8 cellular contexts compared by ENCODE assay signal in the genomic region with DNA sequence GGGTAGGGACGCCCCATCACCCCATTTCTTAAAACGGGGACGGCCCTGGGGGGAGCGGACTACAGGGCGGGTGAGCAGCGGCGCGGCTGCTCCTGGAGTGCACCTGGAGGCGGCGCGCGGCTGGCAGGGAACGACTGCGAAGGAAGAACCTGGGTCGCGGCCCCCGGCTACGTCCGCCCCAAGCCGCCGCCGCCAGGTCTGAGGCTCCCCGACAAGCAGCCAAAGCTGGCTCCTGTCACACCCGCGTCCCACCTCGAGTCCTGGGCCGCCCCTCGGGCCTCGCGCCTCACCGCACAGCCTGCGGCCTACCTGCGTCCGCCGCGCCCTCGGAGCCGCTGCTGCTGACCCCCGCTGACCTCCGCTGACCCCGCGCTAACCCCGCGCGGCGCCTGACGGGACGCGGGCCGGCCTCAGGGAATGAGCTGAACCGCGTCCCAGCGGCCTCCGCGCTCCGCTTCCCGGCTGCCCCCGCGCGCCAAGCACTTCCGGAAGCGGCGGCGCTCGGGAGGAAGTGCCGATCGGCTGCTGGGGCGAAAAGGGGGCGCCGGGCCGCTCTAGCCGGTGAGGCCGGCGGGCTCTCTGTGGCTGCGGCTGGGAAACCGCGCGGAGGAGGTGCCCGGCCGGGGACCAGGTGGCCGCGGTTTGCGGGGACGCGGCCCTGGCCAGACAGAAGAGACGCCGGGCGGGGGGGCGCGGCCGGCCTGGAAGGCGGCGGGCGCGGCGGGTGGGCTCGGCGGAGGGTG. TPM values are rescaled to one million over a fixed set of nuclear protein-coding genes. Genes with fewer than 3 reads are reported as not detected.
A peak's percentile ranks its signal among the peaks of the same experiment; 100 is the strongest.
DNase-seq lines count a peak whose midpoint lies in the region; ATAC-seq, FAIRE-seq and TF ChIP-seq lines count a peak whose summit lies in the region.

A gene with protein sequence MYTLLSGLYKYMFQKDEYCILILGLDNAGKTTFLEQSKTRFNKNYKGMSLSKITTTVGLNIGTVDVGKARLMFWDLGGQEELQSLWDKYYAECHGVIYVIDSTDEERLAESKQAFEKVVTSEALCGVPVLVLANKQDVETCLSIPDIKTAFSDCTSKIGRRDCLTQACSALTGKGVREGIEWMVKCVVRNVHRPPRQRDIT (minus strand): TSS at position 419 of the 743 bp plus-strand sequence. CDS start 885 bp downstream, outside the sequence.
A gene with protein sequence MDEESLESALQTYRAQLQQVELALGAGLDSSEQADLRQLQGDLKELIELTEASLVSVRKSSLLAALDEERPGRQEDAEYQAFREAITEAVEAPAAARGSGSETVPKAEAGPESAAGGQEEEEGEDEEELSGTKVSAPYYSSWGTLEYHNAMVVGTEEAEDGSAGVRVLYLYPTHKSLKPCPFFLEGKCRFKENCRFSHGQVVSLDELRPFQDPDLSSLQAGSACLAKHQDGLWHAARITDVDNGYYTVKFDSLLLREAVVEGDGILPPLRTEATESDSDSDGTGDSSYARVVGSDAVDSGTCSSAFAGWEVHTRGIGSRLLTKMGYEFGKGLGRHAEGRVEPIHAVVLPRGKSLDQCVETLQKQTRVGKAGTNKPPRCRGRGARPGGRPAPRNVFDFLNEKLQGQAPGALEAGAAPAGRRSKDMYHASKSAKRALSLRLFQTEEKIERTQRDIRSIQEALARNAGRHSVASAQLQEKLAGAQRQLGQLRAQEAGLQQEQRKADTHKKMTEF (plus strand): TSS at position 482 of the 743 bp plus-strand sequence. CDS start 542 bp downstream, outside the sequence.

- H3K14ac ChIP-seq in H1 (ENCODE audit: insufficient read length), result no peak within 1 kb of the TSS

- peak in 1 of 2 experiments; percentile 53; a peak in 1 of 3 replicates for TF ChIP-seq POLR2A in H1 (IDR thresholded peaks at IDR 0.05; ENCODE audit: control extremely low read depth in 1 of 2, low read depth in 2 of 2, low read length in 2 of 2)

- POLR2A ChIA-PET in CD4-positive, alpha-beta T cell (lab: Charles Lee), result interaction anchor here (0.6 to 5.0 kb wide), 21 partner anchors 9 to 188 kb away, joined by 3 to 168 read pairs (median 4); a partner anchor contains a TSS
- POLR2A ChIA-PET in H1 (lab: Charles Lee; ENCODE audit: partially characterized antibody), result interaction anchor here (0.6 to 4.7 kb wide), 22 partner anchors 9 to 186 kb away, joined by 3 to 49 read pairs (median 4); a partner anchor contains a TSS

- CTCF ChIA-PET in CD4-positive, alpha-beta T cell (lab: Charles Lee), result interaction anchor here (0.6 to 3.9 kb wide), 14 partner anchors 20 to 331 kb away, joined by 3 to 44 read pairs (median 6); a partner anchor contains a TSS
- CTCF ChIA-PET in H1 (lab: Charles Lee; ENCODE audit: partially characterized antibody), result interaction anchor here (0.6 to 2.4 kb wide), 16 partner anchors 9 to 1466 kb away, joined by 3 to 9 read pairs (median 4); a partner anchor contains a TSS

- no peaks in the 10 kb centered on the region for H3K27me3 ChIP-seq in CD4-positive, alpha-beta T cell (ENCODE audit: control insufficient read depth, insufficient read depth, low read length)
- H3K27me3 ChIP-seq in H1 (replicated peaks in 1 of 4; ENCODE audit: control insufficient read depth in 3 of 4, extremely low read depth in 1 of 4, insufficient read depth in 3 of 4, low read length in 3 of 4), result no peaks in the 10 kb centered on the region

- no peak within 1 kb of the TSS; the same call in 1 of the 2 replicates for H3K18ac ChIP-seq in H1 (ENCODE audit: extremely low read depth, low read length)

- peak within 1 kb of the TSS; percentile 46 to 88 (median 74) for H3K4me3 ChIP-seq in H1 (ENCODE audit: extremely low read depth in 1 of 4, insufficient read depth in 2 of 4, low read depth in 3 of 4, low read length in 4 of 4)

- peaks cover 0 to 52% of the 10 kb centered on the region in 2 experiments; a peak in 3 of 4 replicates for H3K79me2 ChIP-seq in H1 (ENCODE audit: control insufficient read depth in 1 of 2, insufficient read depth in 2 of 2, low read length in 2 of 2)

- no peaks in the 10 kb centered on the region for H3K9me3 ChIP-seq in CD4-positive, alpha-beta T cell (ENCODE audit: control insufficient read depth, low read length)
- H3K9me3 ChIP-seq in H1 (ENCODE audit: insufficient read depth in 2 of 2, low read depth in 1 of 2, low read length in 1 of 2), result no peaks in the 10 kb centered on the region

- intact Hi-C loops in CD4-positive, alpha-beta T cell (cut with DNase I, micrococcal nuclease), result loop anchor here (1.0 to 10.0 kb wide), 15 partner anchors 29 to 355 kb away; a partner anchor contains a TSS

- H4K8ac ChIP-seq in H1 (ENCODE audit: extremely low read depth, insufficient read depth, low read length), result peak within 1 kb of the TSS; percentile 86

- H2AFZ ChIP-seq in H1 (ENCODE audit: low read length), result no peak within 1 kb of the TSS

- 0 out of 4 replicates have a peak, but pooled peaks of 1 of the 2 experiments have one; percentile 0 for TF ChIP-seq RAD21 in H1 (IDR thresholded peaks at IDR 0.05 in 1 of 2, conservative IDR thresholded peaks at IDR 0.05 in 1 of 2; ENCODE audit: low read depth in 2 of 2, low read length in 2 of 2)

- H2BK12ac ChIP-seq in H1 (ENCODE audit: low read depth, low read length), result no peak within 1 kb of the TSS

- TF ChIP-seq EP300 in H1 (IDR thresholded peaks at IDR 0.05; ENCODE audit: borderline replicate concordance in 1 of 2, low read depth in 2 of 2, low read length in 2 of 2), result no peak

- peak within 1 kb of the TSS; percentile 88 for H3K4me3 Mint-ChIP-seq in CD4-positive, alpha-beta T cell
- H3K4me3 Mint-ChIP-seq in memory B cell, result peak within 1 kb of the TSS; percentile 88

- FAIRE-seq in H1 (lab: Jason Lieb, UNC), result no peak

- H2BK20ac ChIP-seq in H1 (ENCODE audit: low read length), result no peak within 1 kb of the TSS

- TF ChIP-seq CTCF in CD4-positive, alpha-beta T cell (IDR thresholded peaks at IDR 0.05), result no peak
- no peak for TF ChIP-seq CTCF in H1 (IDR thresholded peaks at IDR 0.05; ENCODE audit: control extremely low read depth in 1 of 3, insufficient read depth in 1 of 3, low read depth in 1 of 3, low read length in 3 of 3)

- H2BK5ac ChIP-seq in H1 (ENCODE audit: low read depth, low read length), result no peak within 1 kb of the TSS; the same call in 1 of the 2 replicates

- peak; percentile 78 for ATAC-seq in CD4-positive, alpha-beta T cell (ENCODE audit: poor library complexity)
- ATAC-seq in GM19463 (IDR thresholded peaks at IDR 0.05; ENCODE audit: unreplicated experiment) (peak; percentile 77), memory B cell (ENCODE audit: low read depth) (peak; percentile 85)

- peak within 1 kb of the TSS; percentile 59 for H3K56ac ChIP-seq in H1 (replicated peaks; ENCODE audit: insufficient read length, low read depth, low read length)

- peaks cover 7 to 33% (median 12%) of the 10 kb centered on the region in 4 experiments for H3K36me3 ChIP-seq in H1 (ENCODE audit: control insufficient read depth in 2 of 4, insufficient read depth in 4 of 4, low read length in 3 of 4)

- peak within 1 kb of the TSS; percentile 30 for H4K91ac ChIP-seq in H1 (replicated peaks; ENCODE audit: insufficient read length, low read length)

- H3K4me1 Mint-ChIP-seq in CD4-positive, alpha-beta T cell (ENCODE audit: low read depth), result peaks cover 46% of the 10 kb centered on the region
- peaks cover 21% of the 10 kb centered on the region for H3K4me1 Mint-ChIP-seq in memory B cell

- DNase-seq in CD4-positive, alpha-beta T cell, result peak; percentile 71 to 91 (median 84)
- DNase-seq in HT-29 (ENCODE audit: low spot score), result peak; percentile 92
- peak; percentile 94 for DNase-seq in NOMO-1 treated with dmso at 0.1 percent for 144 hours (lab: John Stamatoyannopoulos, UW; ENCODE audit: unreplicated experiment)
- peak; percentile 73 to 75 for DNase-seq in activated CD8-positive, alpha-beta memory T cell treated with anti-CD3 and anti-CD28 coated beads for 4 hours (ENCODE audit: low read depth in 2 of 2)
- DNase-seq in H1 (ENCODE audit: low read depth in 1 of 2, low spot score in 2 of 2), result peak in 1 of 2 experiments; percentile 93
- peak; percentile 77 to 84 for DNase-seq in memory B cell (ENCODE audit: low spot score in 2 of 2)
- DNase-seq in stimulated activated CD8-positive, alpha-beta memory T cell treated with anti-CD3 and anti-CD28 coated beads, Interleukin-12 subunit alpha, Interleukin-12 subunit beta, amount 100 ng/mL, for 24 hours (ENCODE audit: extremely low read depth), result peak; percentile 73

- H3K36me3 Mint-ChIP-seq in CD4-positive, alpha-beta T cell (ENCODE audit: low read depth), result peaks cover 64% of the 10 kb centered on the region
- H3K36me3 Mint-ChIP-seq in memory B cell, result peaks cover 26% of the 10 kb centered on the region

- no peak within 1 kb of the TSS for H2AK5ac ChIP-seq in H1 (ENCODE audit: low read depth, low read length)

- peaks cover 5% of the 10 kb centered on the region; the same call in 1 of the 2 replicates for H3K23me2 ChIP-seq in H1 (ENCODE audit: low read depth, low read length)

- peak within 1 kb of the TSS; percentile 80 to 97 for H3K4me2 ChIP-seq in H1 (ENCODE audit: insufficient read depth in 1 of 2, low read depth in 2 of 2, low read length in 2 of 2)

- H3K27ac ChIP-seq in CD4-positive, alpha-beta T cell (ENCODE audit: low read depth, low read length), result peak within 1 kb of the TSS; percentile 71
- no peak within 1 kb of the TSS for H3K27ac ChIP-seq in H1 (ENCODE audit: low read depth, low read length)

- H3K4ac ChIP-seq in H1 (replicated peaks; ENCODE audit: insufficient read length, low read depth, low read length), result no peak within 1 kb of the TSS

- WGBS in H1 (ENCODE audit: extremely low coverage in 1 of 2, insufficient coverage in 1 of 2, insufficient read length in 1 of 2, insufficient replicate concordance in 2 of 2, low coverage in 1 of 2, low lambda C conversion rate in 2 of 2, missing lambda C conversion rate in 1 of 2), 2 experiments, result 3% methylated on average over 68 of the region's 98 CpGs; no CpG with 5 or more reads in 1 of the 2 experiments

- H4K5ac ChIP-seq in H1 (ENCODE audit: insufficient read length, low read depth, low read length), result peak within 1 kb of the TSS; percentile 93

- H3K27me3 Mint-ChIP-seq in CD4-positive, alpha-beta T cell, result no peaks in the 10 kb centered on the region
- H3K27me3 Mint-ChIP-seq in memory B cell, result no peaks in the 10 kb centered on the region

- no peak within 1 kb of the TSS for H2BK15ac ChIP-seq in H1 (ENCODE audit: low read length)

- H3K9ac ChIP-seq in H1 (replicated peaks in 1 of 4; ENCODE audit: extremely low read depth in 1 of 4, low read depth in 3 of 4, low read length in 3 of 4), result peak within 1 kb of the TSS; percentile 42 to 80 (median 52); a peak in 6 of 7 replicates

- peaks cover 8 to 16% of the 10 kb centered on the region in 2 experiments for H4K20me1 ChIP-seq in H1 (replicated peaks in 1 of 2; ENCODE audit: control insufficient read depth in 1 of 2, insufficient read depth in 2 of 2, low read length in 2 of 2)

- H3K27ac Mint-ChIP-seq in CD4-positive, alpha-beta T cell, result peak within 1 kb of the TSS; percentile 89
- peak within 1 kb of the TSS; percentile 84 for H3K27ac Mint-ChIP-seq in memory B cell

- H3K9me3 Mint-ChIP-seq in CD4-positive, alpha-beta T cell, result no peaks in the 10 kb centered on the region
- peaks cover 2% of the 10 kb centered on the region for H3K9me3 Mint-ChIP-seq in memory B cell

- no peak within 1 kb of the TSS for H2BK120ac ChIP-seq in H1 (replicated peaks; ENCODE audit: low read depth, low read length)

- H3K79me1 ChIP-seq in H1 (ENCODE audit: low read depth, low read length), result peaks cover 10% of the 10 kb centered on the region; the same call in 1 of the 2 replicates

- H3K4me1 ChIP-seq in H1 (replicated peaks in 1 of 4; ENCODE audit: control insufficient read depth in 3 of 4, insufficient read depth in 4 of 4, low read length in 3 of 4), result peaks cover 0 to 11% (median 6%) of the 10 kb centered on the region in 4 experiments; a peak in 5 of 7 replicates

- H3K23ac ChIP-seq in H1 (ENCODE audit: insufficient read length), result no peak within 1 kb of the TSS

RNA-seq across cellular contexts. Expression of the first gene that starts in this region (rescaled TPM):
- 10 to 100 TPM; 34.5 to 35.7 TPM for total RNA-seq in CD4-positive, alpha-beta T cell
- total RNA-seq in HT-29 (2014; rRNA removed; shearing (Covaris generic)), result 82.0 and 86.1 TPM in 2 replicates
- 21.9 and 22.9 TPM in 2 replicates for total RNA-seq in H1 (2021; fragmentation: NEBNext Ultra II Directional; extraction: Animal tissue kit (Norgen Biotek cat#: 25700))
- 12.9 and 19.4 TPM in 2 replicates for polyA plus RNA-seq in H1 (2011; rRNA removed)
- polyA plus RNA-seq in H1 (2011; cell fraction: cytosol; rRNA removed), result 23.2 TPM
- polyA plus RNA-seq in H1 (2011; cell fraction: nucleus; rRNA removed), result 32.0 TPM
- polyA plus RNA-seq in H1 (2012, experiment 1 of 2), result 12.3 to 20.2 TPM (median 18.9 TPM) in 4 replicates
- polyA plus RNA-seq in H1 (2012, experiment 2 of 2), result 9.1 TPM
- polyA plus RNA-seq in H1 (2013, experiment 1 of 2), result 7.5 TPM
- 7.8 TPM for polyA plus RNA-seq in H1 (2013, experiment 2 of 2)
- polyA minus RNA-seq in H1 (2011; rRNA and poly(A)+ RNA removed), result 12.9 and 15.4 TPM in 2 replicates
- polyA minus RNA-seq in H1 (2011; cell fraction: cytosol; rRNA and poly(A)+ RNA removed), result 10.6 TPM
- 34.7 TPM for polyA minus RNA-seq in H1 (2011; cell fraction: nucleus; rRNA and poly(A)+ RNA removed)

RNA-seq across cellular contexts. Expression of the second gene that starts in this region (rescaled TPM):
- 10 to 100 TPM; 28.2 to 33.4 TPM for total RNA-seq in CD4-positive, alpha-beta T cell
- total RNA-seq in HT-29 (2014; rRNA removed; shearing (Covaris generic)), result 52.1 and 68.6 TPM in 2 replicates
- total RNA-seq in H1 (2021; fragmentation: NEBNext Ultra II Directional; extraction: Animal tissue kit (Norgen Biotek cat#: 25700)), result 21.4 and 24.9 TPM in 2 replicates
- 14.5 and 21.5 TPM in 2 replicates for polyA plus RNA-seq in H1 (2011; rRNA removed)
- polyA plus RNA-seq in H1 (2011; cell fraction: cytosol; rRNA removed), result 26.6 TPM
- polyA plus RNA-seq in H1 (2011; cell fraction: nucleus; rRNA removed), result 43.9 TPM
- 18.6 to 26.7 TPM (median 25.5 TPM) in 4 replicates for polyA plus RNA-seq in H1 (2012, experiment 1 of 2)
- 13.2 TPM for polyA plus RNA-seq in H1 (2012, experiment 2 of 2)
- 10.7 TPM for polyA plus RNA-seq in H1 (2013, experiment 1 of 2)
- polyA plus RNA-seq in H1 (2013, experiment 2 of 2), result 11.2 TPM
- 7.0 and 8.0 TPM in 2 replicates for polyA minus RNA-seq in H1 (2011; rRNA and poly(A)+ RNA removed)
- polyA minus RNA-seq in H1 (2011; cell fraction: cytosol; rRNA and poly(A)+ RNA removed), result 13.4 TPM
- 11.9 TPM for polyA minus RNA-seq in H1 (2011; cell fraction: nucleus; rRNA and poly(A)+ RNA removed)
